Comparison of ENCODE assay signal across 8 cellular contexts in genomic region chr11:8593455-8593854, GRCh38. TPM values are rescaled to one million over a fixed set of nuclear protein-coding genes. Genes with fewer than 3 reads are reported as not detected.
A peak's percentile ranks its signal among the peaks of the same experiment; 100 is the strongest.
DNase-seq lines count a peak whose midpoint lies in the region; ATAC-seq and TF ChIP-seq lines count a peak whose summit lies in the region.

No MANE protein-coding gene starts in this region.

- ATAC-seq in GM18498 (IDR thresholded peaks at IDR 0.05; ENCODE audit: unreplicated experiment) = peak; percentile 22
- peak; percentile 7 for ATAC-seq in HG02642 (IDR thresholded peaks at IDR 0.05; ENCODE audit: poor library complexity, unreplicated experiment)
- ATAC-seq in upper lobe of left lung (ENCODE audit: low FRiP score in 2 of 2) = no peak

- H3K27me3 ChIP-seq in kidney epithelial cell (ENCODE audit: control insufficient read depth, insufficient read depth, low read length) (no peaks in the 10 kb centered on the region), upper lobe of left lung (peaks cover 0 to 9% (median 5%) of the 10 kb centered on the region in 4 donors)

- peak overlapping the region; percentile 80 for H3K4me3 ChIP-seq in kidney epithelial cell (ENCODE audit: low read depth, low read length)
- H3K4me3 ChIP-seq in upper lobe of left lung = peak overlapping the region; percentile 12 to 75 (median 62)

- no peak for TF ChIP-seq CTCF in kidney epithelial cell (IDR thresholded peaks at IDR 0.05; ENCODE audit: insufficient read depth, low read length, poor library complexity, severe bottlenecking)
- no peak for TF ChIP-seq CTCF in upper lobe of left lung (IDR thresholded peaks at IDR 0.05)

- no peaks in the 10 kb centered on the region for H3K9me3 Mint-ChIP-seq in activated T-helper 1 cell treated with anti-CD3 and anti-CD28 coated beads, Interleukin-12 subunit alpha, Interleukin-12 subunit beta, Interleukin-2, Interleukin-4 antibody, amounts not matched to agents 30 ng/mL and 10 ng/mL and 1 ng/mL, durations not matched to agents 14 hours and 24 hours and 36 hours

- intact Hi-C loops in activated T-helper 1 cell treated with anti-CD3 and anti-CD28 coated beads, Interleukin-12 subunit alpha, Interleukin-12 subunit beta, Interleukin-2, Interleukin-4 antibody, amounts not matched to agents 30 ng/mL and 10 ng/mL and 1 ng/mL, durations not matched to agents 14 hours and 24 hours and 36 hours (cut with micrococcal nuclease) = no loop called here
- intact Hi-C loops in posterior cingulate gyrus (cut with DNase I) = no loop called here

- no peaks in the 10 kb centered on the region for H3K9me3 ChIP-seq in upper lobe of left lung

- no peaks in the 10 kb centered on the region for H3K4me1 Mint-ChIP-seq in activated T-helper 1 cell treated with anti-CD3 and anti-CD28 coated beads, Interleukin-12 subunit alpha, Interleukin-12 subunit beta, Interleukin-2, Interleukin-4 antibody, amounts not matched to agents 30 ng/mL and 10 ng/mL and 1 ng/mL, durations not matched to agents 14 hours and 24 hours and 36 hours (ENCODE audit: low read depth)

- H3K27ac Mint-ChIP-seq in activated T-helper 1 cell treated with anti-CD3 and anti-CD28 coated beads, Interleukin-12 subunit alpha, Interleukin-12 subunit beta, Interleukin-2, Interleukin-4 antibody, amounts not matched to agents 30 ng/mL and 10 ng/mL and 1 ng/mL, durations not matched to agents 14 hours and 24 hours and 36 hours = no peak overlapping the region

- peaks cover 58% of the 10 kb centered on the region for H3K27me3 Mint-ChIP-seq in activated T-helper 1 cell treated with anti-CD3 and anti-CD28 coated beads, Interleukin-12 subunit alpha, Interleukin-12 subunit beta, Interleukin-2, Interleukin-4 antibody, amounts not matched to agents 30 ng/mL and 10 ng/mL and 1 ng/mL, durations not matched to agents 14 hours and 24 hours and 36 hours (ENCODE audit: insufficient read depth)

- H3K36me3 Mint-ChIP-seq in activated T-helper 1 cell treated with anti-CD3 and anti-CD28 coated beads, Interleukin-12 subunit alpha, Interleukin-12 subunit beta, Interleukin-2, Interleukin-4 antibody, amounts not matched to agents 30 ng/mL and 10 ng/mL and 1 ng/mL, durations not matched to agents 14 hours and 24 hours and 36 hours (ENCODE audit: low read depth) = no peaks in the 10 kb centered on the region

- no peak for TF ChIP-seq EP300 in upper lobe of left lung (IDR thresholded peaks at IDR 0.05)

- 18% methylated on average over 7 of the region's 7 CpGs for WGBS in upper lobe of left lung, 2 donors

- peak overlapping the region in 2 of 4 donors; percentile 10 to 68 for H3K27ac ChIP-seq in upper lobe of left lung

- no peak for DNase-seq in activated T-helper 1 cell treated with anti-CD3 and anti-CD28 coated beads, Interleukin-12 subunit alpha, Interleukin-12 subunit beta, Interleukin-2, Interleukin-4 antibody, amounts not matched to agents 30 ng/mL and 10 ng/mL and 1 ng/mL, durations not matched to agents 14 hours and 24 hours and 36 hours (ENCODE audit: low spot score)
- DNase-seq in kidney epithelial cell (ENCODE audit: low read depth) (no peak), upper lobe of left lung (no peak), dermis blood vessel endothelial cell (no peak), SKM-1 treated with dmso at 0.1 percent for 144 hours (lab: John Stamatoyannopoulos, UW; ENCODE audit: unreplicated experiment) (no peak), posterior cingulate gyrus (no peak)

- peaks cover 8 to 13% (median 10%) of the 10 kb centered on the region in 4 donors for H3K4me1 ChIP-seq in upper lobe of left lung

- TF ChIP-seq POLR2A in upper lobe of left lung (IDR thresholded peaks at IDR 0.05) = no peak

- H3K4me3 Mint-ChIP-seq in activated T-helper 1 cell treated with anti-CD3 and anti-CD28 coated beads, Interleukin-12 subunit alpha, Interleukin-12 subunit beta, Interleukin-2, Interleukin-4 antibody, amounts not matched to agents 30 ng/mL and 10 ng/mL and 1 ng/mL, durations not matched to agents 14 hours and 24 hours and 36 hours = peak overlapping the region; percentile 56

- no peaks in the 10 kb centered on the region for H3K36me3 ChIP-seq in kidney epithelial cell (ENCODE audit: control insufficient read depth, insufficient read depth, low read length)
- no peaks in the 10 kb centered on the region for H3K36me3 ChIP-seq in upper lobe of left lung

RNA-seq across cellular contexts. Expression of gene STK33, which starts 0.6 kb away (rescaled TPM):
- 0.34 and 0.62 TPM in 2 replicates for total RNA-seq in activated T-helper 1 cell treated with anti-CD3 and anti-CD28 coated beads, Interleukin-12 subunit alpha, Interleukin-12 subunit beta, Interleukin-2, Interleukin-4 antibody, amounts not matched to agents 30 ng/mL and 10 ng/mL and 1 ng/mL, durations not matched to agents 14 hours and 24 hours and 36 hours
- total RNA-seq in kidney epithelial cell = 14.9 and 15.7 TPM in 2 replicates
- total RNA-seq in upper lobe of left lung = 10 to 100 TPM; 10.3 to 77.0 (median 15.6) TPM
- 0.51 and 1.1 TPM in 2 replicates for total RNA-seq in dermis blood vessel endothelial cell

Comparison
In these comparisons a context has a peak if more than half of its experiments do, and no peak if none do; other contexts are left out.
1. ATAC-seq: peak in GM18498 (single experiment) and HG02642 (single experiment); none in upper lobe of left lung (0 of 2).